ENCODE assay signal across 21 cellular contexts in genomic region chr11:20618083-20618482, GRCh38. TPM values are rescaled to one million over a fixed set of nuclear protein-coding genes. Genes with fewer than 3 reads are reported as not detected.
DNase-seq lines count a peak whose midpoint lies in the region; ATAC-seq and TF ChIP-seq lines count a peak whose summit lies in the region.
"Had no signal": no experiment of that assay in that cellular context is flagged by ENCODE, and none has a peak within 500 bp of the region (broad histone marks: within the 10 kb centered on the region; RNA-seq: fewer than 3 reads in every experiment).

No MANE protein-coding gene starts in this region.

- WGBS in prostate gland: 6% methylated on average over 1 of the region's 1 CpG

- TF ChIP-seq CTCF in fibroblast of the aortic adventitia (IDR thresholded peaks at IDR 0.05; ENCODE audit: insufficient read depth, low read length) (no peak), prostate gland (IDR thresholded peaks at IDR 0.05) (no peak)

- no peak overlapping the region for H3K27ac ChIP-seq in prostate gland

- peak; percentile 19 for DNase-seq in DMS79 treated with DMSO at 0.1 percent for 48 hours (lab: John Stamatoyannopoulos, UW)
- no peak for DNase-seq in DMS79 (lab: John Stamatoyannopoulos, UW)
- peak; percentile 2 for DNase-seq in adipocyte (ENCODE audit: low read depth)
- DNase-seq in fibroblast of the aortic adventitia (ENCODE audit: low read depth): peak; percentile 8
- peak; percentile 29 for DNase-seq in pons (ENCODE audit: low spot score)
- DNase-seq in NCI-H146 treated with DMSO at 0.1 percent for 48 hours (lab: John Stamatoyannopoulos, UW; ENCODE audit: unreplicated experiment): no peak
- DNase-seq in prostate gland (ENCODE audit: low spot score): no peak
- DNase-seq: 8988T; Caco-2; CD4-positive, alpha-beta T cell; GOT3; KBM-7; MV-4-11; NCI-H1417; NCI-H1930 had no signal

- no peaks in the 10 kb centered on the region for H3K36me3 ChIP-seq in adipocyte (ENCODE audit: control insufficient read depth, insufficient read depth, low read length, severe bottlenecking)
- H3K36me3 ChIP-seq in prostate gland: no peaks in the 10 kb centered on the region

- H3K4me3 ChIP-seq in adipocyte (ENCODE audit: low read length): no peak overlapping the region
- H3K4me3 ChIP-seq in fibroblast of the aortic adventitia (ENCODE audit: low read depth, low read length): no peak overlapping the region
- H3K4me3 ChIP-seq in prostate gland: no peak overlapping the region

- H3K27me3 ChIP-seq in adipocyte (replicated peaks; ENCODE audit: control insufficient read depth, insufficient read depth, low read length) (peaks cover 46% of the 10 kb centered on the region), prostate gland (replicated peaks; ENCODE audit: insufficient read depth) (peaks cover 5% of the 10 kb centered on the region)

- TF ChIP-seq POLR2A in prostate gland (IDR thresholded peaks at IDR 0.05): no peak

- no peak overlapping the region for H3K9ac ChIP-seq in adipocyte (ENCODE audit: low read length)

- ATAC-seq in HG02973 (IDR thresholded peaks at IDR 0.05; ENCODE audit: unreplicated experiment): no peak
- ATAC-seq: HCT116, HepG2 had no signal

- H3K9me3 ChIP-seq in adipocyte (ENCODE audit: control insufficient read depth, low read length) (no peaks in the 10 kb centered on the region), prostate gland (no peaks in the 10 kb centered on the region)
- H3K9me3 ChIP-seq: Caco-2 had no signal

- H3K4me1 ChIP-seq in adipocyte (ENCODE audit: control insufficient read depth, insufficient read depth, low read length): peaks cover 14% of the 10 kb centered on the region
- H3K4me1 ChIP-seq in prostate gland (replicated peaks): no peaks in the 10 kb centered on the region
- H3K4me1 ChIP-seq: Caco-2 had no signal

- intact Hi-C loops in prostate gland (cut with DNase I): no loop called here

RNA-seq across cellular contexts. Expression of gene SLC6A5, which starts 18.7 kb away (rescaled TPM):
- total RNA-seq in fibroblast of the aortic adventitia (ENCODE audit: low replicate concordance) (not detected in 2 replicates), prostate gland (under 1 TPM in 1 of 2 donors, not detected in 1; 0.40 TPM)
- total RNA-seq: B cell; Caco-2; CD4-positive, alpha-beta T cell; HepG2; OCI-LY7; Right ventricle myocardium inferior had no signal

RNA-seq across cellular contexts. Expression of gene NELL1, which starts 51.3 kb away (rescaled TPM):
- not detected in 2 replicates for total RNA-seq in fibroblast of the aortic adventitia (ENCODE audit: low replicate concordance)
- 10 to 100 TPM in 1 of 2 donors, 1 to 10 TPM in 1; 1.8 to 10.3 TPM for total RNA-seq in prostate gland
- total RNA-seq: B cell; Caco-2; CD4-positive, alpha-beta T cell; HepG2; OCI-LY7; Right ventricle myocardium inferior had no signal

Comparison
In these comparisons a context has a peak if more than half of its experiments do, and no peak if none do; other contexts are left out.
1. DNase-seq: peak in DMS79 treated with DMSO at 0.1 percent for 48 hours (single experiment), adipocyte (single experiment), fibroblast of the aortic adventitia (single experiment) and pons (single experiment); none in DMS79 (single experiment), NCI-H146 treated with DMSO at 0.1 percent for 48 hours (single experiment) and prostate gland (single experiment).